8 cellular contexts compared by ENCODE assay signal in the genomic region with DNA sequence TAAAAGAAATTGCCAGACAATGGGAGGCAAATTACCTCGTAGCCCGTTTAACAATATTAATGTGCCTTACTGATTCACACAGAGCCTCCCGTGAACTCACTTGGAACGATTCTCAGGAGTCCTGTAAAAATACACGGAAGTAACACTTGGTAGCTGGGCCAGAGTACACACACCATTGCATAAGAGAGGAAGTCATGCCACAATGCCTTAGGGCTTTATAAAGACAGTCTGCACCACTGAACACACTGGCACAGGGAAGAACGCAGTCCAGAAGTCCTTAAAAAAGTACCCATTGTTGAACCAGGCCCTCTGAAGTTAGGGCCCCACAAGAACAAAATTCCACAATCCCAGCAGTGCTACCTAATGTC. TPM values are rescaled to one million over a fixed set of nuclear protein-coding genes. Genes with fewer than 3 reads are reported as not detected.
DNase-seq lines count a peak whose midpoint lies in the region; ATAC-seq and TF ChIP-seq lines count a peak whose summit lies in the region.

No MANE protein-coding gene starts in this region.

- no peaks in the 10 kb centered on the region for H3K36me3 Mint-ChIP-seq in HFFc6 (ENCODE audit: low read depth)
- no peaks in the 10 kb centered on the region for H3K36me3 Mint-ChIP-seq in activated T-helper 1 cell treated with anti-CD3 and anti-CD28 coated beads, Interleukin-12 subunit alpha, Interleukin-12 subunit beta, Interleukin-2, Interleukin-4 antibody, amounts not matched to agents 30 ng/mL and 10 ng/mL and 1 ng/mL, durations not matched to agents 14 hours and 24 hours and 36 hours (ENCODE audit: low read depth)
- no peaks in the 10 kb centered on the region for H3K36me3 Mint-ChIP-seq in activated naive CD4-positive, alpha-beta T cell treated with anti-CD3 and anti-CD28 coated beads, Interleukin-2, amount 50 U/mL, for 72 hours

- H3K27ac ChIP-seq in fibroblast of lung (ENCODE audit: insufficient read depth, low read length): no peak overlapping the region

- H3K27ac Mint-ChIP-seq in HFFc6: no peak overlapping the region
- H3K27ac Mint-ChIP-seq in activated T-helper 1 cell treated with anti-CD3 and anti-CD28 coated beads, Interleukin-12 subunit alpha, Interleukin-12 subunit beta, Interleukin-2, Interleukin-4 antibody, amounts not matched to agents 30 ng/mL and 10 ng/mL and 1 ng/mL, durations not matched to agents 14 hours and 24 hours and 36 hours: no peak overlapping the region
- H3K27ac Mint-ChIP-seq in activated naive CD4-positive, alpha-beta T cell treated with anti-CD3 and anti-CD28 coated beads, Interleukin-2, amount 50 U/mL, for 72 hours: no peak overlapping the region

- peaks cover 26% of the 10 kb centered on the region for H3K4me1 Mint-ChIP-seq in HFFc6 (ENCODE audit: low read depth)
- H3K4me1 Mint-ChIP-seq in activated T-helper 1 cell treated with anti-CD3 and anti-CD28 coated beads, Interleukin-12 subunit alpha, Interleukin-12 subunit beta, Interleukin-2, Interleukin-4 antibody, amounts not matched to agents 30 ng/mL and 10 ng/mL and 1 ng/mL, durations not matched to agents 14 hours and 24 hours and 36 hours (ENCODE audit: low read depth): peaks cover 35% of the 10 kb centered on the region

- H3K36me3 ChIP-seq in fibroblast of lung (ENCODE audit: control insufficient read depth, insufficient read depth, low read length): no peaks in the 10 kb centered on the region

- no peaks in the 10 kb centered on the region for H3K9me3 ChIP-seq in fibroblast of lung (ENCODE audit: control insufficient read depth, insufficient read depth, low read depth, low read length)

- TF ChIP-seq CTCF in HFFc6 (IDR thresholded peaks at IDR 0.05): no peak
- no peak for TF ChIP-seq CTCF in fibroblast of lung (conservative IDR thresholded peaks at IDR 0.05 in 1 of 2, IDR thresholded peaks at IDR 0.05 in 1 of 2; ENCODE audit: low read depth in 1 of 2, low read length in 2 of 2)

- no peaks in the 10 kb centered on the region for H3K9me3 Mint-ChIP-seq in HFFc6
- no peaks in the 10 kb centered on the region for H3K9me3 Mint-ChIP-seq in activated T-helper 1 cell treated with anti-CD3 and anti-CD28 coated beads, Interleukin-12 subunit alpha, Interleukin-12 subunit beta, Interleukin-2, Interleukin-4 antibody, amounts not matched to agents 30 ng/mL and 10 ng/mL and 1 ng/mL, durations not matched to agents 14 hours and 24 hours and 36 hours
- no peaks in the 10 kb centered on the region for H3K9me3 Mint-ChIP-seq in activated naive CD4-positive, alpha-beta T cell treated with anti-CD3 and anti-CD28 coated beads, Interleukin-2, amount 50 U/mL, for 72 hours

- H4K20me1 ChIP-seq in fibroblast of lung (ENCODE audit: control insufficient read depth, extremely low read depth, insufficient read depth, low read length): no peaks in the 10 kb centered on the region

- H3K4me2 ChIP-seq in fibroblast of lung (ENCODE audit: extremely low read depth, insufficient read depth, low read length): no peak overlapping the region

- no peak overlapping the region for H3K4me3 Mint-ChIP-seq in HFFc6
- no peak overlapping the region for H3K4me3 Mint-ChIP-seq in activated T-helper 1 cell treated with anti-CD3 and anti-CD28 coated beads, Interleukin-12 subunit alpha, Interleukin-12 subunit beta, Interleukin-2, Interleukin-4 antibody, amounts not matched to agents 30 ng/mL and 10 ng/mL and 1 ng/mL, durations not matched to agents 14 hours and 24 hours and 36 hours

- no peak for ATAC-seq in HG02571 (IDR thresholded peaks at IDR 0.05; ENCODE audit: unreplicated experiment)
- no peak for ATAC-seq in activated naive CD4-positive, alpha-beta T cell treated with anti-CD3 and anti-CD28 coated beads, Interleukin-2, amount 50 U/mL, for 72 hours

- H3K9ac ChIP-seq in fibroblast of lung (ENCODE audit: insufficient read depth, low read length): no peak overlapping the region

- DNase-seq in COR-L47 (lab: John Stamatoyannopoulos, UW) (peak; percentile 57), HFFc6 (peak; percentile 32), NOMO-1 (lab: John Stamatoyannopoulos, UW; ENCODE audit: unreplicated experiment in 2 of 2) (peak; percentile 84 to 87), fibroblast of lung (ENCODE audit: low read depth in 2 of 2) (peak; percentile 23 to 45), pulmonary artery endothelial cell (ENCODE audit: low read depth, low spot score) (peak; percentile 68)
- no peak for DNase-seq in activated T-helper 1 cell treated with anti-CD3 and anti-CD28 coated beads, Interleukin-12 subunit alpha, Interleukin-12 subunit beta, Interleukin-2, Interleukin-4 antibody, amounts not matched to agents 30 ng/mL and 10 ng/mL and 1 ng/mL, durations not matched to agents 14 hours and 24 hours and 36 hours (ENCODE audit: low spot score)
- no peak for DNase-seq in activated naive CD4-positive, alpha-beta T cell treated with anti-CD3 and anti-CD28 coated beads, Interleukin-2, amount 50 U/mL, for 72 hours (ENCODE audit: low spot score in 2 of 2)

- H3K4me3 ChIP-seq in fibroblast of lung (replicated peaks in 1 of 4; ENCODE audit: control extremely low read depth in 1 of 4, insufficient read depth in 1 of 4, low read depth in 3 of 4, low read length in 4 of 4): no peak overlapping the region

- no peaks in the 10 kb centered on the region for H3K4me1 ChIP-seq in fibroblast of lung (ENCODE audit: control insufficient read depth, extremely low read depth, insufficient read depth, low read length)

- H3K79me2 ChIP-seq in fibroblast of lung (ENCODE audit: control insufficient read depth, insufficient read depth, low read length): no peaks in the 10 kb centered on the region

- peaks cover 2% of the 10 kb centered on the region for H3K27me3 Mint-ChIP-seq in HFFc6 (ENCODE audit: insufficient read depth)
- no peaks in the 10 kb centered on the region for H3K27me3 Mint-ChIP-seq in activated T-helper 1 cell treated with anti-CD3 and anti-CD28 coated beads, Interleukin-12 subunit alpha, Interleukin-12 subunit beta, Interleukin-2, Interleukin-4 antibody, amounts not matched to agents 30 ng/mL and 10 ng/mL and 1 ng/mL, durations not matched to agents 14 hours and 24 hours and 36 hours (ENCODE audit: insufficient read depth)

- no peaks in the 10 kb centered on the region for H3K27me3 ChIP-seq in fibroblast of lung (ENCODE audit: control insufficient read depth, insufficient read depth, low read length)

- no peak overlapping the region for H2AFZ ChIP-seq in fibroblast of lung (ENCODE audit: low read length)

- intact Hi-C loops in activated T-helper 1 cell treated with anti-CD3 and anti-CD28 coated beads, Interleukin-12 subunit alpha, Interleukin-12 subunit beta, Interleukin-2, Interleukin-4 antibody, amounts not matched to agents 30 ng/mL and 10 ng/mL and 1 ng/mL, durations not matched to agents 14 hours and 24 hours and 36 hours (cut with micrococcal nuclease): loop anchor here (2.0 kb wide), 1 partner anchor 193 kb away; no protein-coding TSS in a partner anchor

RNA-seq across cellular contexts. Expression of a gene that starts 15.1 kb away (rescaled TPM):
- total RNA-seq in HFFc6 (2021; fragmentation: NEBNext Ultra II Directional; extraction: Animal tissue kit (Norgen Biotek cat#: 25700)): 1 to 10 TPM; 1.3 to 2.0 (median 1.6) TPM
- 2.3 and 2.8 TPM in 2 replicates for total RNA-seq in fibroblast of lung
- polyA plus RNA-seq in fibroblast of lung: 1.8 and 3.9 TPM in 2 replicates
- 2.3 and 3.6 TPM in 2 replicates for polyA plus RNA-seq in fibroblast of lung (2012)
- polyA minus RNA-seq in fibroblast of lung (ENCODE audit: low replicate concordance): 2.8 and 14.6 TPM in 2 replicates
- total RNA-seq in pulmonary artery endothelial cell: 0.92 and 1.1 TPM in 2 replicates
- total RNA-seq in activated T-helper 1 cell treated with anti-CD3 and anti-CD28 coated beads, Interleukin-12 subunit alpha, Interleukin-12 subunit beta, Interleukin-2, Interleukin-4 antibody, amounts not matched to agents 30 ng/mL and 10 ng/mL and 1 ng/mL, durations not matched to agents 14 hours and 24 hours and 36 hours: 3.4 and 4.5 TPM in 2 replicates
- 1 to 10 TPM in 1 of 2 donors, under 1 TPM in 1; 0.52 to 1.2 TPM for total RNA-seq in activated naive CD4-positive, alpha-beta T cell treated with anti-CD3 and anti-CD28 coated beads, Interleukin-2, amount 50 U/mL, for 72 hours

Comparison
In these comparisons a context has a peak if more than half of its experiments do, and no peak if none do; other contexts are left out.
1. DNase-seq: peak in COR-L47 (single experiment), HFFc6 (single experiment), NOMO-1 (2 of 2), fibroblast of lung (2 of 2) and pulmonary artery endothelial cell (single experiment); none in activated T-helper 1 cell treated with anti-CD3 and anti-CD28 coated beads, Interleukin-12 subunit alpha, Interleukin-12 subunit beta, Interleukin-2, Interleukin-4 antibody, amounts not matched to agents 30 ng/mL and 10 ng/mL and 1 ng/mL, durations not matched to agents 14 hours and 24 hours and 36 hours (single experiment) and activated naive CD4-positive, alpha-beta T cell treated with anti-CD3 and anti-CD28 coated beads, Interleukin-2, amount 50 U/mL, for 72 hours (0 of 2).